ENCODE assay signal across 35 cellular contexts in the genomic region with DNA sequence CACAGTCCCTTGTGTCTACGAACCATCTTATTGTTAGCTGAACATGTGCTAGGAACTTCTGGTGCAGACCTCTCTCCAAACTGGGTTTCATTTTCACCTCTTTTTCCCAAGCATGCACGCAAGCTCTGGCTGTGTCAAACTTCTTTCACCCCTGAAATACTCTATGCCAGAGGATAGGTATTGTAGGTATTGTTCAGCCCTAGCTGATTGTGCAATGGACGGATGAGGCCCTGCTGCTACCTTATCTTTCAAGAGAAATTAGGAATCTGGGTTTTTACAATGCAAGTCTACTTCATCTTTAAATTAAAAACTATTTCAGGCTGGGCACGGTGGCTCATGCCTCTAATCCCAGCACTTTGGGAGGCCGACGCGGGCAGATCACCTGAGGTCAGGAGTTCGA. TPM values are rescaled to one million over a fixed set of nuclear protein-coding genes. Genes with fewer than 3 reads are reported as not detected.
"Had no signal": no experiment of that assay in that cellular context is flagged by ENCODE, and none has a peak within 500 bp of the region (broad histone marks: within the 10 kb centered on the region; RNA-seq: fewer than 3 reads in every experiment).

No MANE protein-coding gene starts in this region.

- H3K36me3 Mint-ChIP-seq: natural killer cell; stimulated activated memory B cell treated with anti-CD40 and anti-IgM and Interleukin-4, amounts not matched to agents 10 μg/mL and 1 μg/mL and 100 μg/mL, for 72 hours; type B pancreatic cell had no signal

- H3K4me3 ChIP-seq: ovary, psoas muscle, skin epidermis, smooth muscle cell, spleen, suprapubic skin, testis, tibial artery, transverse colon, upper lobe of right lung, uterus had no signal

- H3K9ac ChIP-seq: parathyroid adenoma had no signal

- H3K27ac ChIP-seq: neutrophil, ovary, parathyroid adenoma, skin epidermis, spleen, suprapubic skin, testis, tibial artery, transverse colon, upper lobe of right lung, uterus had no signal

- DNase-seq: naive thymus-derived CD4-positive, alpha-beta T cell; natural killer cell; nephron progenitor cell; nucleus accumbens; ovary; posterior cingulate gyrus; psoas muscle; right cardiac atrium; spleen; stimulated activated CD4-positive, alpha-beta T cell treated with anti-CD3 and anti-CD28 coated beads, Interleukin-12 subunit alpha, Interleukin-12 subunit beta, amount 100 ng/mL, for 4 hours; stimulated activated CD4-positive, alpha-beta T cell treated with anti-CD3 and anti-CD28 coated beads, Interleukin-1b, Interleukin-23, amount 100 ng/mL, for 48 hours; stimulated activated CD4-positive, alpha-beta T cell treated with anti-CD3 and anti-CD28 coated beads, Interleukin-4, amount 100 ng/mL, for 1 hour; stimulated activated CD4-positive, alpha-beta T cell treated with anti-CD3 and anti-CD28 coated beads, Interleukin-4, amount 100 ng/mL, for 4 hours; stimulated activated CD8-positive, alpha-beta memory T cell treated with anti-CD3 and anti-CD28 coated beads, Interleukin-4, amount 100 ng/mL, for 48 hours; stimulated activated naive CD4-positive, alpha-beta T cell treated with Interleukin-2 at 50 U/mL for 16 hours; stimulated activated naive CD8-positive, alpha-beta T cell treated with anti-CD3 and anti-CD28 coated beads, Interleukin-15, amount 100 ng/mL, for 72 hours; substantia nigra; testis; tibial artery; transverse colon; upper lobe of right lung; uterus had no signal

- H3K36me3 ChIP-seq: neutrophil, ovary, spleen, suprapubic skin, tibial artery, transverse colon, upper lobe of right lung, uterus had no signal

- ATAC-seq: naive thymus-derived CD4-positive, alpha-beta T cell; natural killer cell; psoas muscle; right cardiac atrium; sciatic nerve; stimulated activated memory B cell treated with anti-CD40 and anti-IgM and Interleukin-4, amounts not matched to agents 10 μg/mL and 1 μg/mL and 100 μg/mL, for 72 hours; stimulated activated naive CD8-positive, alpha-beta T cell treated with anti-CD3 and anti-CD28 coated beads, Interleukin-15, amount 100 ng/mL, for 72 hours; upper lobe of right lung had no signal

- H3K4me2 ChIP-seq: smooth muscle cell had no signal

- H3K9me3 Mint-ChIP-seq: natural killer cell; stimulated activated naive CD8-positive, alpha-beta T cell treated with anti-CD3 and anti-CD28 coated beads, Interleukin-15, amount 100 ng/mL, for 72 hours had no signal

- H3K27ac Mint-ChIP-seq: naive thymus-derived CD4-positive, alpha-beta T cell; natural killer cell; nephron progenitor cell; progenitor cell of endocrine pancreas; stimulated activated memory B cell treated with anti-CD40 and anti-IgM and Interleukin-4, amounts not matched to agents 10 μg/mL and 1 μg/mL and 100 μg/mL, for 72 hours; stimulated activated naive CD8-positive, alpha-beta T cell treated with anti-CD3 and anti-CD28 coated beads, Interleukin-15, amount 100 ng/mL, for 72 hours; type B pancreatic cell had no signal

- H3K4me3 Mint-ChIP-seq: naive thymus-derived CD4-positive, alpha-beta T cell; natural killer cell; nephron progenitor cell; neural crest cell; stimulated activated memory B cell treated with anti-CD40 and anti-IgM and Interleukin-4, amounts not matched to agents 10 μg/mL and 1 μg/mL and 100 μg/mL, for 72 hours; stimulated activated naive CD8-positive, alpha-beta T cell treated with anti-CD3 and anti-CD28 coated beads, Interleukin-15, amount 100 ng/mL, for 72 hours; type B pancreatic cell had no signal

- H3K79me2 ChIP-seq: parathyroid adenoma had no signal

- H2AFZ ChIP-seq: parathyroid adenoma had no signal

- H3K9me3 ChIP-seq: neutrophil, ovary, psoas muscle, suprapubic skin, testis, tibial artery, upper lobe of right lung, uterus had no signal

- H3K27me3 ChIP-seq: neutrophil, ovary, spleen, suprapubic skin, testis, tibial artery, transverse colon, upper lobe of right lung, uterus had no signal

- H3K4me1 Mint-ChIP-seq: naive thymus-derived CD4-positive, alpha-beta T cell; natural killer cell; neural crest cell; stimulated activated memory B cell treated with anti-CD40 and anti-IgM and Interleukin-4, amounts not matched to agents 10 μg/mL and 1 μg/mL and 100 μg/mL, for 72 hours; stimulated activated naive CD8-positive, alpha-beta T cell treated with anti-CD3 and anti-CD28 coated beads, Interleukin-15, amount 100 ng/mL, for 72 hours had no signal

- H3K4me1 ChIP-seq: parathyroid adenoma, spleen, suprapubic skin, testis, tibial artery, transverse colon, upper lobe of right lung had no signal

- H3K27me3 Mint-ChIP-seq: progenitor cell of endocrine pancreas; stimulated activated memory B cell treated with anti-CD40 and anti-IgM and Interleukin-4, amounts not matched to agents 10 μg/mL and 1 μg/mL and 100 μg/mL, for 72 hours; stimulated activated naive CD8-positive, alpha-beta T cell treated with anti-CD3 and anti-CD28 coated beads, Interleukin-15, amount 100 ng/mL, for 72 hours; type B pancreatic cell had no signal

RNA-seq across cellular contexts. Expression of a gene that starts 28.3 kb away (rescaled TPM):
- total RNA-seq: naive thymus-derived CD4-positive, alpha-beta T cell; natural killer cell; neural crest cell; osteoblast; progenitor cell of endocrine pancreas; renal cortical epithelial cell; right cardiac atrium; sciatic nerve; smooth muscle cell; spleen; suprapubic skin; testis; transverse colon; upper lobe of right lung had no signal
- polyA plus RNA-seq: naive thymus-derived CD4-positive, alpha-beta T cell; ovary; right cardiac atrium; smooth muscle cell; spleen; urinary bladder had no signal
